In genomic region chr7:18163091-18163490, GRCh38 we compare ENCODE assay signal across 22 cellular contexts.
DNase-seq lines count a peak whose midpoint lies in the region; ATAC-seq and TF ChIP-seq lines count a peak whose summit lies in the region.
"Had no signal": no experiment of that assay in that cellular context is flagged by ENCODE, and none has a peak within 500 bp of the region (broad histone marks: within the 10 kb centered on the region; RNA-seq: fewer than 3 reads in every experiment).

No MANE protein-coding gene starts in this region.

- H3K4me3 ChIP-seq in adipocyte (ENCODE audit: low read length) (no peak overlapping the region), fibroblast of pulmonary artery (replicated peaks; ENCODE audit: low read depth, low read length) (no peak overlapping the region)
- H3K4me3 ChIP-seq in CD8-positive, alpha-beta memory T cell (ENCODE audit: low read length) = no peak overlapping the region
- H3K4me3 ChIP-seq: PC-9, SK-N-MC had no signal

- H3K4me1 ChIP-seq in H9 (ENCODE audit: insufficient read depth, low read length) = no peaks in the 10 kb centered on the region
- peaks cover 72% of the 10 kb centered on the region for H3K4me1 ChIP-seq in adipocyte (ENCODE audit: control insufficient read depth, insufficient read depth, low read length)
- H3K4me1 ChIP-seq in CD8-positive, alpha-beta memory T cell (ENCODE audit: insufficient read depth, low read length) = no peaks in the 10 kb centered on the region

- no CpG with 5 or more reads among the region's 3 CpGs for WGBS in H9 (ENCODE audit: extremely low coverage, insufficient read length, low lambda C conversion rate)

- H3K79me2 ChIP-seq in H9 (ENCODE audit: insufficient read depth, low read length) = no peaks in the 10 kb centered on the region

- no peak overlapping the region for H3K27ac ChIP-seq in H9 (ENCODE audit: insufficient read length, low read depth, low read length)
- H3K27ac ChIP-seq in CD8-positive, alpha-beta memory T cell (ENCODE audit: low read depth, low read length) = no peak overlapping the region
- H3K27ac ChIP-seq: PC-9, RWPE1, SK-N-MC had no signal

- no peaks in the 10 kb centered on the region for H3K27me3 ChIP-seq in H9 (ENCODE audit: insufficient read depth, low read length)
- no peaks in the 10 kb centered on the region for H3K27me3 ChIP-seq in adipocyte (replicated peaks; ENCODE audit: control insufficient read depth, insufficient read depth, low read length)
- no peaks in the 10 kb centered on the region for H3K27me3 ChIP-seq in CD8-positive, alpha-beta memory T cell (ENCODE audit: insufficient read depth, low read length, poor library complexity, severe bottlenecking)

- H3K36me3 Mint-ChIP-seq in H9 (ENCODE audit: insufficient read depth in 1 of 3, low read depth in 3 of 3) = no peaks in the 10 kb centered on the region
- no peaks in the 10 kb centered on the region for H3K36me3 Mint-ChIP-seq in CD8-positive, alpha-beta memory T cell
- H3K36me3 Mint-ChIP-seq: CD14-positive monocyte had no signal

- H3K27me3 Mint-ChIP-seq in H9 (ENCODE audit: low read depth) = no peaks in the 10 kb centered on the region; the same call in 1 of the 2 replicates
- H3K27me3 Mint-ChIP-seq in CD8-positive, alpha-beta memory T cell = no peaks in the 10 kb centered on the region

- no peak overlapping the region for H3K9ac ChIP-seq in H9 (ENCODE audit: extremely low read depth, insufficient read length, low read length)
- no peak overlapping the region for H3K9ac ChIP-seq in adipocyte (ENCODE audit: low read length)

- no peak overlapping the region for H3K4ac ChIP-seq in H9 (ENCODE audit: low read depth, low read length)

- no peak overlapping the region for H4K91ac ChIP-seq in H9 (ENCODE audit: insufficient read length, low read depth, low read length)

- H3T11ph ChIP-seq in H9 (ENCODE audit: low read length) = no peak overlapping the region

- H2BK20ac ChIP-seq in H9 (ENCODE audit: low read depth, low read length, poor library complexity, severe bottlenecking) = peak overlapping the region; percentile 64

- no peak overlapping the region for H3K4me2 ChIP-seq in H9 (ENCODE audit: insufficient read depth, insufficient read length, low read length)
- H3K4me2 ChIP-seq: PC-9 had no signal

- no peaks in the 10 kb centered on the region for H3K36me3 ChIP-seq in adipocyte (ENCODE audit: control insufficient read depth, insufficient read depth, low read length, severe bottlenecking)
- H3K36me3 ChIP-seq in CD8-positive, alpha-beta memory T cell (ENCODE audit: insufficient read depth, low read length) = no peaks in the 10 kb centered on the region

- H3K79me1 ChIP-seq in H9 (ENCODE audit: insufficient read depth, low read depth, low read length, poor library complexity, severe bottlenecking) = no peaks in the 10 kb centered on the region

- H2BK120ac ChIP-seq in H9 (ENCODE audit: low read depth, low read length, poor library complexity, severe bottlenecking) = no peak overlapping the region

- no peak for TF ChIP-seq CTCF in H9 (conservative IDR thresholded peaks at IDR 0.05)
- no peak for TF ChIP-seq CTCF in fibroblast of pulmonary artery (IDR thresholded peaks at IDR 0.05; ENCODE audit: low read length, missing control alignments)

- POLR2A ChIA-PET in CD8-positive, alpha-beta memory T cell (lab: Charles Lee) = no interaction called here

- peak overlapping the region; percentile 95 for H3K23ac ChIP-seq in H9 (ENCODE audit: insufficient read length, low read depth, low read length)

- no peaks in the 10 kb centered on the region for H3K23me2 ChIP-seq in H9 (ENCODE audit: insufficient read length, low read depth, low read length, poor library complexity, severe bottlenecking)

- no peak overlapping the region for H3K4me3 Mint-ChIP-seq in H9
- H3K4me3 Mint-ChIP-seq in CD8-positive, alpha-beta memory T cell = no peak overlapping the region
- H3K4me3 Mint-ChIP-seq: B cell, CD14-positive monocyte, HFFc6 had no signal

- H4K8ac ChIP-seq in H9 (replicated peaks; ENCODE audit: insufficient read length, low read depth, low read length) = no peak overlapping the region

- no peak overlapping the region for H2AFZ ChIP-seq in H9 (ENCODE audit: low read length)
- H2AFZ ChIP-seq: PC-9 had no signal

- DNase-seq in Daoy (ENCODE audit: low read depth) = peak; percentile 30
- no peak for DNase-seq in H9
- DNase-seq in adipocyte (ENCODE audit: low read depth) = peak; percentile 51
- DNase-seq in fibroblast of pulmonary artery (ENCODE audit: low read depth) = peak; percentile 23
- no peak for DNase-seq in HK-2 (ENCODE audit: unreplicated experiment)
- DNase-seq in NCI-H1105 treated with DMSO at 0.1 percent for 48 hours (lab: John Stamatoyannopoulos, UW) = no peak
- DNase-seq in left ventricle myocardium superior = no peak
- no peak for DNase-seq in CD8-positive, alpha-beta memory T cell
- DNase-seq: DMS79, H7, HFFc6, IMR-90, MV-4-11, NCI-H1694 treated with DMSO at 0.1 percent for 48 hours, NCI-H2107, PC-9, SHP77 treated with DMSO at 0.1 percent for 48 hours, SW 1271 had no signal

- H4K20me1 ChIP-seq in H9 (ENCODE audit: control insufficient read depth, insufficient read depth, insufficient read length) = no peaks in the 10 kb centered on the region

- H2AK5ac ChIP-seq in H9 (ENCODE audit: insufficient read length, low read length) = no peak overlapping the region

- H3K27ac Mint-ChIP-seq in H9 = no peak overlapping the region
- no peak overlapping the region for H3K27ac Mint-ChIP-seq in CD8-positive, alpha-beta memory T cell
- H3K27ac Mint-ChIP-seq: B cell, CD14-positive monocyte, HFFc6 had no signal

- H3K9me3 Mint-ChIP-seq in H9 = no peaks in the 10 kb centered on the region
- H3K9me3 Mint-ChIP-seq in CD8-positive, alpha-beta memory T cell = no peaks in the 10 kb centered on the region
- H3K9me3 Mint-ChIP-seq: HFFc6 had no signal

- no peak overlapping the region for H4K5ac ChIP-seq in H9 (ENCODE audit: insufficient read length, low read depth, low read length)

- no peak overlapping the region for H2BK15ac ChIP-seq in H9 (ENCODE audit: low read depth, low read length)

- no peak overlapping the region for H2BK12ac ChIP-seq in H9 (ENCODE audit: insufficient read length, low read depth, low read length)

- CTCF ChIA-PET in CD8-positive, alpha-beta memory T cell (lab: Charles Lee) = no interaction called here

- H3K4me1 Mint-ChIP-seq in H9 = no peaks in the 10 kb centered on the region
- H3K4me1 Mint-ChIP-seq in CD8-positive, alpha-beta memory T cell = no peaks in the 10 kb centered on the region
- H3K4me1 Mint-ChIP-seq: B cell had no signal

- H3K9me3 ChIP-seq in H9 (ENCODE audit: control insufficient read depth, low read depth, low read length) = no peaks in the 10 kb centered on the region
- no peaks in the 10 kb centered on the region for H3K9me3 ChIP-seq in adipocyte (ENCODE audit: control insufficient read depth, low read length)
- H3K9me3 ChIP-seq in CD8-positive, alpha-beta memory T cell (ENCODE audit: low read length) = no peaks in the 10 kb centered on the region

- H3K56ac ChIP-seq in H9 (ENCODE audit: insufficient read length, low read depth, low read length) = no peak overlapping the region

- ATAC-seq in left ventricle myocardium superior = no peak

- H3K18ac ChIP-seq in H9 (ENCODE audit: insufficient read length, low read depth, low read length) = no peak overlapping the region

- intact Hi-C loops in left ventricle myocardium superior (cut with micrococcal nuclease) = loop anchor here (5.0 kb wide), 1 partner anchor 34 kb away; no protein-coding TSS in a partner anchor

- no peak overlapping the region for H2BK5ac ChIP-seq in H9 (ENCODE audit: insufficient read length, low read length)

- no peak overlapping the region for H3K14ac ChIP-seq in H9 (ENCODE audit: insufficient read depth, low read length)

Comparison
In these comparisons a context has a peak if more than half of its experiments do, and no peak if none do; other contexts are left out.
1. DNase-seq: peak in Daoy (single experiment), adipocyte (single experiment) and fibroblast of pulmonary artery (single experiment); none in H9 (single experiment), HK-2 (single experiment), NCI-H1105 treated with DMSO at 0.1 percent for 48 hours (single experiment), left ventricle myocardium superior (single experiment) and CD8-positive, alpha-beta memory T cell (0 of 5).